In genomic region chr10:71613303-71613777, GRCh38 we compare ENCODE assay signal across 12 cellular contexts.
DNase-seq lines count a peak whose midpoint lies in the region; ATAC-seq and TF ChIP-seq lines count a peak whose summit lies in the region.
"Had no signal": no experiment of that assay in that cellular context is flagged by ENCODE, and none has a peak within 500 bp of the region (broad histone marks: within the 10 kb centered on the region; RNA-seq: fewer than 3 reads in every experiment).

No MANE protein-coding gene starts in this region.

- no peak for TF ChIP-seq CTCF in CD14-positive monocyte (IDR thresholded peaks at IDR 0.05)
- TF ChIP-seq CTCF in PC-3 (conservative IDR thresholded peaks at IDR 0.05; ENCODE audit: low read depth, low read length): no peak
- no peak for TF ChIP-seq CTCF in foreskin fibroblast (IDR thresholded peaks at IDR 0.05; ENCODE audit: low read depth, low read length)

- intact Hi-C loops in CD14-positive monocyte (cut with micrococcal nuclease): no loop called here
- intact Hi-C loops in PC-3 (cut with micrococcal nuclease): no loop called here
- intact Hi-C loops in naive thymus-derived CD4-positive, alpha-beta T cell (cut with micrococcal nuclease): no loop called here

- H4K20me1 ChIP-seq in PC-3 (ENCODE audit: low read length): no peaks in the 10 kb centered on the region

- peaks cover 17% of the 10 kb centered on the region for H3K4me1 ChIP-seq in PC-3 (ENCODE audit: insufficient read depth, low read length)
- H3K4me1 ChIP-seq in naive thymus-derived CD4-positive, alpha-beta T cell (ENCODE audit: control insufficient read depth in 2 of 2, insufficient read depth in 2 of 2, low read length in 2 of 2): no peaks in the 10 kb centered on the region

- H3K4me2 ChIP-seq in PC-3 (ENCODE audit: low read length): peak overlapping the region; percentile 42

- H3K36me3 Mint-ChIP-seq in CD14-positive monocyte: no peaks in the 10 kb centered on the region
- no peaks in the 10 kb centered on the region for H3K36me3 Mint-ChIP-seq in naive thymus-derived CD4-positive, alpha-beta T cell
- no peaks in the 10 kb centered on the region for H3K36me3 Mint-ChIP-seq in natural killer cell treated with Interleukin-12 subunit alpha and Interleukin-12 subunit beta and Interleukin-15 and Interleukin-18, amount 100 ng/mL, for 72 hours

- no peaks in the 10 kb centered on the region for H3K27me3 ChIP-seq in PC-3 (ENCODE audit: low read length)
- H3K27me3 ChIP-seq in naive thymus-derived CD4-positive, alpha-beta T cell (ENCODE audit: control insufficient read depth in 2 of 2, insufficient read depth in 2 of 2, low read length in 2 of 2): no peaks in the 10 kb centered on the region

- no peaks in the 10 kb centered on the region for H3F3A ChIP-seq in PC-3 (ENCODE audit: low read length, unreplicated experiment)

- H3K9ac ChIP-seq in PC-3 (ENCODE audit: low read length): no peak overlapping the region

- H3K27ac Mint-ChIP-seq in CD14-positive monocyte: peak overlapping the region in 5 of 7 donors; percentile 10 to 76 (median 54)
- no peak overlapping the region for H3K27ac Mint-ChIP-seq in naive thymus-derived CD4-positive, alpha-beta T cell
- H3K27ac Mint-ChIP-seq in natural killer cell treated with Interleukin-12 subunit alpha and Interleukin-12 subunit beta and Interleukin-15 and Interleukin-18, amount 100 ng/mL, for 72 hours: no peak overlapping the region
- H3K27ac Mint-ChIP-seq: activated CD4-positive, alpha-beta T cell treated with anti-CD3 and anti-CD28 coated beads, Interleukin-2, amount 10 ng/mL, durations not matched to agents 24 days and 14 days; activated T-helper 17 cell treated with anti-CD3 and anti-CD28 coated beads, Interleukin-2, amount 50 U/mL, for 72 hours; nephron had no signal

- peak overlapping the region; percentile 13; the same call in 1 of the 2 replicates for H2AFZ ChIP-seq in PC-3 (ENCODE audit: low read length)

- peak overlapping the region; percentile 48 for H3K27ac ChIP-seq in PC-3 (ENCODE audit: low read length)
- H3K27ac ChIP-seq in naive thymus-derived CD4-positive, alpha-beta T cell (ENCODE audit: low read depth, low read length): no peak overlapping the region

- H3K27me3 Mint-ChIP-seq in CD14-positive monocyte (ENCODE audit: low read depth in 3 of 3): peaks cover 2 to 3% (median 3%) of the 10 kb centered on the region in 3 donors
- peaks cover 0 to 16% (median 2%) of the 10 kb centered on the region in 5 donors for H3K27me3 Mint-ChIP-seq in naive thymus-derived CD4-positive, alpha-beta T cell
- peaks cover 5 to 16% of the 10 kb centered on the region in 2 donors for H3K27me3 Mint-ChIP-seq in natural killer cell treated with Interleukin-12 subunit alpha and Interleukin-12 subunit beta and Interleukin-15 and Interleukin-18, amount 100 ng/mL, for 72 hours

- H3K4me1 Mint-ChIP-seq in CD14-positive monocyte: peaks cover 33% of the 10 kb centered on the region
- H3K4me1 Mint-ChIP-seq in naive thymus-derived CD4-positive, alpha-beta T cell: peaks cover 0 to 6% (median 0%) of the 10 kb centered on the region in 7 donors
- no peaks in the 10 kb centered on the region for H3K4me1 Mint-ChIP-seq in natural killer cell treated with Interleukin-12 subunit alpha and Interleukin-12 subunit beta and Interleukin-15 and Interleukin-18, amount 100 ng/mL, for 72 hours (ENCODE audit: low read depth in 2 of 2)

- peak overlapping the region in 1 of 2 donors; percentile 79 for H3K4me3 Mint-ChIP-seq in CD14-positive monocyte
- no peak overlapping the region for H3K4me3 Mint-ChIP-seq in naive thymus-derived CD4-positive, alpha-beta T cell
- H3K4me3 Mint-ChIP-seq in natural killer cell treated with Interleukin-12 subunit alpha and Interleukin-12 subunit beta and Interleukin-15 and Interleukin-18, amount 100 ng/mL, for 72 hours: no peak overlapping the region
- H3K4me3 Mint-ChIP-seq: activated CD4-positive, alpha-beta T cell treated with anti-CD3 and anti-CD28 coated beads, Interleukin-2, amount 10 ng/mL, durations not matched to agents 24 days and 14 days; activated T-helper 17 cell treated with anti-CD3 and anti-CD28 coated beads, Interleukin-2, amount 50 U/mL, for 72 hours; nephron had no signal

- no peaks in the 10 kb centered on the region for H3K9me2 ChIP-seq in PC-3 (replicated peaks; ENCODE audit: low read length)

- H3K4me3 ChIP-seq in PC-3 (ENCODE audit: low read length) (no peak overlapping the region), foreskin fibroblast (ENCODE audit: low read depth in 1 of 2, low read length in 2 of 2) (no peak overlapping the region)
- no peak overlapping the region for H3K4me3 ChIP-seq in naive thymus-derived CD4-positive, alpha-beta T cell (ENCODE audit: low read length)

- no peaks in the 10 kb centered on the region for H3K9me3 ChIP-seq in PC-3 (ENCODE audit: low read length)
- H3K9me3 ChIP-seq in naive thymus-derived CD4-positive, alpha-beta T cell (ENCODE audit: control insufficient read depth in 2 of 3, low read length in 3 of 3): no peaks in the 10 kb centered on the region

- no peaks in the 10 kb centered on the region for H3K9me3 Mint-ChIP-seq in CD14-positive monocyte
- peaks cover 0 to 1% (median 0%) of the 10 kb centered on the region in 11 donors for H3K9me3 Mint-ChIP-seq in naive thymus-derived CD4-positive, alpha-beta T cell
- no peaks in the 10 kb centered on the region for H3K9me3 Mint-ChIP-seq in natural killer cell treated with Interleukin-12 subunit alpha and Interleukin-12 subunit beta and Interleukin-15 and Interleukin-18, amount 100 ng/mL, for 72 hours
- H3K9me3 Mint-ChIP-seq: activated CD4-positive, alpha-beta T cell treated with anti-CD3 and anti-CD28 coated beads, Interleukin-2, amount 10 ng/mL, durations not matched to agents 24 days and 14 days; activated T-helper 17 cell treated with anti-CD3 and anti-CD28 coated beads, Interleukin-2, amount 50 U/mL, for 72 hours; nephron had no signal

- no peaks in the 10 kb centered on the region for H3K36me3 ChIP-seq in PC-3 (ENCODE audit: low read depth, low read length)
- H3K36me3 ChIP-seq in naive thymus-derived CD4-positive, alpha-beta T cell (ENCODE audit: control insufficient read depth in 2 of 3, insufficient read depth in 3 of 3, low read length in 3 of 3): no peaks in the 10 kb centered on the region

- ATAC-seq in PC-3 (peak; percentile 83), GM21619 (IDR thresholded peaks at IDR 0.05; ENCODE audit: unreplicated experiment) (no peak)
- peak; percentile 42 for ATAC-seq in naive thymus-derived CD4-positive, alpha-beta T cell
- no peak for ATAC-seq in natural killer cell treated with Interleukin-12 subunit alpha and Interleukin-12 subunit beta and Interleukin-15 and Interleukin-18, amount 100 ng/mL, for 72 hours
- ATAC-seq: activated T-helper 17 cell treated with anti-CD3 and anti-CD28 coated beads, Interleukin-2, amount 50 U/mL, for 72 hours had no signal

- POLR2A ChIA-PET in PC-3 (lab: Charles Lee; ENCODE audit: unreplicated experiment): no interaction called here
- POLR2A ChIA-PET in naive thymus-derived CD4-positive, alpha-beta T cell (lab: Charles Lee): no interaction called here

- CTCF ChIA-PET in PC-3 (lab: Charles Lee): interaction anchor here (0.9 kb wide), 1 partner anchor 95 kb away, joined by 3 read pairs; no protein-coding TSS in a partner anchor
- CTCF ChIA-PET in naive thymus-derived CD4-positive, alpha-beta T cell (lab: Charles Lee): interaction anchor here (1.2 to 1.4 kb wide), 2 partner anchors 160 to 301 kb away, joined by 3 to 4 read pairs; partner anchors contain the start of gene VSIR

- BruUV-seq in PC-3 (replicated peaks; lab: Mats Ljungman, UMichigan): no TSS peak

- no peaks in the 10 kb centered on the region for H3K79me2 ChIP-seq in PC-3 (ENCODE audit: low read length)

- no peak for DNase-seq in CD14-positive monocyte (ENCODE audit: low spot score)
- peak; percentile 64 for DNase-seq in PC-3
- peak; percentile 9 to 47 for DNase-seq in foreskin fibroblast
- DNase-seq in naive thymus-derived CD4-positive, alpha-beta T cell: no peak
- no peak for DNase-seq in activated gamma-delta T cell (lab: John Stamatoyannopoulos, UW)
- no peak for DNase-seq in DMS 273 (lab: John Stamatoyannopoulos, UW; ENCODE audit: unreplicated experiment)
- no peak for DNase-seq in natural killer cell treated with Interleukin-12 subunit alpha and Interleukin-12 subunit beta and Interleukin-15 and Interleukin-18, amount 100 ng/mL, for 72 hours (ENCODE audit: low spot score)
- DNase-seq: activated CD4-positive, alpha-beta T cell treated with anti-CD3 and anti-CD28 coated beads, Interleukin-2, amount 10 ng/mL, durations not matched to agents 24 days and 14 days; DMS79 treated with DMSO at 0.1 percent for 48 hours had no signal

Comparison
In these comparisons a context has a peak if more than half of its experiments do, and no peak if none do; other contexts are left out.
1. DNase-seq: peak in PC-3 (single experiment) and foreskin fibroblast (2 of 2); none in CD14-positive monocyte (single experiment), naive thymus-derived CD4-positive, alpha-beta T cell (0 of 9), activated gamma-delta T cell (single experiment), DMS 273 (single experiment) and natural killer cell treated with Interleukin-12 subunit alpha and Interleukin-12 subunit beta and Interleukin-15 and Interleukin-18, amount 100 ng/mL, for 72 hours (single experiment).
2. H3K27ac Mint-ChIP-seq: peak in CD14-positive monocyte (5 of 7); none in naive thymus-derived CD4-positive, alpha-beta T cell (0 of 9) and natural killer cell treated with Interleukin-12 subunit alpha and Interleukin-12 subunit beta and Interleukin-15 and Interleukin-18, amount 100 ng/mL, for 72 hours (0 of 2).
3. ATAC-seq: peak in PC-3 (single experiment) and naive thymus-derived CD4-positive, alpha-beta T cell (single experiment); none in GM21619 (single experiment) and natural killer cell treated with Interleukin-12 subunit alpha and Interleukin-12 subunit beta and Interleukin-15 and Interleukin-18, amount 100 ng/mL, for 72 hours (0 of 2).